ENCODE assay signal across 8 cellular contexts in the genomic region with DNA sequence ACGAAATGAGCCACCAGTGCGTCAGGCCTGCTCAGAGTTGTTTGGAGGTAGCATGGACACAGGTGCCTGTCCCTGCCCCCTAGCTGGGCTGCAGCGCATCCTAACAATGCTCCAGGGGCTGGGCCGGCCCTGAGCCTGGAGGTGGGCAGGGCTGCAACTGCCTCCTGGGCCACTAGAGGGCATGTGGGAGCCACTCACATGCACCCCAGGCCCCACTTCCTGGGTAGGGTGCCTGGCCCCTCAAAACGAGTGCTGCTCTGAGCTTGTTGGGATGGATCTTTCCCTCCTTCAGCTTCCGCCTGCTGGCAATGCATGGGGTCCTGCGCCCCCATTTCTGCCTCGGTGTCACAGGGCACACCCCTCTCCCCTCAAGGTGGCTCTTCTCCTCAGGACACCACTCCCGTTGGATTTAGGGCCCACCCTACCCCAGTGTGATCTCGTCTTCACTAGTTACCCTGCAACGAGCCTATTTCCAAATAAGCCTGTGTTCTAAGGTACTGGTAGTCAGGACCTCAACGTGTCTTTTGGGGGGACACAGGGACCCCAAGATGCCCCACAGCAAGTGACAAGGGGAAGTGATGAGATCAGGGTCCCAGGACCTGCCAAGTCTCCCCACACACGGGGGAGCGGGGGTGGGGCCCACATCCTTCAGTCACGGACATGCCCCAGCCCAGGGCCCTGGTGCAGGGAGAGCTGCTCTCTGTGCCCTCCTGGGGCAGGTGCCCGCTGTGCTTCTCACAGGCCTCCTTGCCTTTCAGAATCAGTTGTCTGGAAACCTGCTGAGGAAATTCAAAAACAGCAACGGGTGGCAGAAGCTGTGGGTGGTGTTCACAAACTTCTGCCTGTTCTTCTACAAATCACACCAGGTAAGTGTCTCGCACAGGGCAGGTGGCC.
DNase-seq lines count a peak whose midpoint lies in the region; ATAC-seq lines count a peak whose summit lies in the region.

No MANE protein-coding gene starts in this region.

- H3K27ac Mint-ChIP-seq in activated T-helper 17 cell treated with anti-CD3 and anti-CD28 coated beads, Interleukin-2, amount 50 U/mL, for 72 hours, result peak overlapping the region; percentile 83

- H3K4me1 Mint-ChIP-seq in activated T-helper 17 cell treated with anti-CD3 and anti-CD28 coated beads, Interleukin-2, amount 50 U/mL, for 72 hours, result peaks cover 19% of the 10 kb centered on the region

- no peaks in the 10 kb centered on the region for H3K27me3 Mint-ChIP-seq in activated T-helper 17 cell treated with anti-CD3 and anti-CD28 coated beads, Interleukin-2, amount 50 U/mL, for 72 hours

- H3K9me3 Mint-ChIP-seq in activated T-helper 17 cell treated with anti-CD3 and anti-CD28 coated beads, Interleukin-2, amount 50 U/mL, for 72 hours, result no peaks in the 10 kb centered on the region

- peaks cover 51% of the 10 kb centered on the region for H3K36me3 Mint-ChIP-seq in activated T-helper 17 cell treated with anti-CD3 and anti-CD28 coated beads, Interleukin-2, amount 50 U/mL, for 72 hours (ENCODE audit: low read depth)

- H3K4me3 Mint-ChIP-seq in activated T-helper 17 cell treated with anti-CD3 and anti-CD28 coated beads, Interleukin-2, amount 50 U/mL, for 72 hours, result peak overlapping the region; percentile 11

- DNase-seq in CMK (ENCODE audit: low read depth), result peak; percentile 56
- peak; percentile 40 for DNase-seq in RPMI7951 (ENCODE audit: low read depth)
- DNase-seq in fibroblast of the conjunctiva (ENCODE audit: low read depth), result peak; percentile 24
- DNase-seq in pons (ENCODE audit: low spot score), result peak; percentile 32
- DNase-seq in ureter (ENCODE audit: low spot score), result peak; percentile 74

- ATAC-seq in GM19372 (IDR thresholded peaks at IDR 0.05; ENCODE audit: low read depth, unreplicated experiment) (peak; percentile 96), HG03457 (IDR thresholded peaks at IDR 0.05; ENCODE audit: unreplicated experiment) (peak; percentile 88)
- ATAC-seq in activated T-helper 17 cell treated with anti-CD3 and anti-CD28 coated beads, Interleukin-2, amount 50 U/mL, for 72 hours (replicated peaks), result peak; percentile 79

Comparison
In these comparisons a context has a peak if more than half of its experiments do, and no peak if none do; other contexts are left out.
1. Peak in every context shown above with its lines: DNase-seq and ATAC-seq.
2. DNase-seq: peak in every context shown above with its lines; median percentile 74 in ureter; 56 in CMK; 40 in RPMI7951; 32 in pons; 24 in fibroblast of the conjunctiva.